Comparison of ENCODE assay signal across 1 cellular context in the genomic region with DNA sequence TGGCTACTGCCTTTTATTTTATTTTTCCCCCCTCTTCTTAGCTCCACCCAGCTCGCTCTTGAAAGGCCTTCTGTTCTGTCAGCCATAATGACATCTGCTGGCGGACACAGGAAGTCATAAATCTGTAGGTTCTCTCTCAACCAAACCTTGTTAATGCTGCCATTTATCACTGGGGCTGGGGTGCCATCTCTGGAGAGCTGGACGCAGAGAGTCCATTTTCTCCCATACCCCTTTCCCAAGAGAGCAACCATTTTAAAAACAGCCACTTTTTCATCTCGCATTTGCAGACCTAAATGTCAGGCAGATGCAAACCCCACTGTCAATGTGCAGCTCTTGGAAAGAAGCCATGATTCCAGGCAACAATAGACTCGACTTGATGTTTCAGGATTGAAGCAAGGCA.
TF ChIP-seq lines count a peak whose summit lies in the region.

No MANE protein-coding gene starts in this region.

TF ChIP-seq in GM23338, 12 proteins besides CTCF, POLR2A, EP300 and RAD21 (continued from another document):
- TF ChIP-seq, protein P1, sequence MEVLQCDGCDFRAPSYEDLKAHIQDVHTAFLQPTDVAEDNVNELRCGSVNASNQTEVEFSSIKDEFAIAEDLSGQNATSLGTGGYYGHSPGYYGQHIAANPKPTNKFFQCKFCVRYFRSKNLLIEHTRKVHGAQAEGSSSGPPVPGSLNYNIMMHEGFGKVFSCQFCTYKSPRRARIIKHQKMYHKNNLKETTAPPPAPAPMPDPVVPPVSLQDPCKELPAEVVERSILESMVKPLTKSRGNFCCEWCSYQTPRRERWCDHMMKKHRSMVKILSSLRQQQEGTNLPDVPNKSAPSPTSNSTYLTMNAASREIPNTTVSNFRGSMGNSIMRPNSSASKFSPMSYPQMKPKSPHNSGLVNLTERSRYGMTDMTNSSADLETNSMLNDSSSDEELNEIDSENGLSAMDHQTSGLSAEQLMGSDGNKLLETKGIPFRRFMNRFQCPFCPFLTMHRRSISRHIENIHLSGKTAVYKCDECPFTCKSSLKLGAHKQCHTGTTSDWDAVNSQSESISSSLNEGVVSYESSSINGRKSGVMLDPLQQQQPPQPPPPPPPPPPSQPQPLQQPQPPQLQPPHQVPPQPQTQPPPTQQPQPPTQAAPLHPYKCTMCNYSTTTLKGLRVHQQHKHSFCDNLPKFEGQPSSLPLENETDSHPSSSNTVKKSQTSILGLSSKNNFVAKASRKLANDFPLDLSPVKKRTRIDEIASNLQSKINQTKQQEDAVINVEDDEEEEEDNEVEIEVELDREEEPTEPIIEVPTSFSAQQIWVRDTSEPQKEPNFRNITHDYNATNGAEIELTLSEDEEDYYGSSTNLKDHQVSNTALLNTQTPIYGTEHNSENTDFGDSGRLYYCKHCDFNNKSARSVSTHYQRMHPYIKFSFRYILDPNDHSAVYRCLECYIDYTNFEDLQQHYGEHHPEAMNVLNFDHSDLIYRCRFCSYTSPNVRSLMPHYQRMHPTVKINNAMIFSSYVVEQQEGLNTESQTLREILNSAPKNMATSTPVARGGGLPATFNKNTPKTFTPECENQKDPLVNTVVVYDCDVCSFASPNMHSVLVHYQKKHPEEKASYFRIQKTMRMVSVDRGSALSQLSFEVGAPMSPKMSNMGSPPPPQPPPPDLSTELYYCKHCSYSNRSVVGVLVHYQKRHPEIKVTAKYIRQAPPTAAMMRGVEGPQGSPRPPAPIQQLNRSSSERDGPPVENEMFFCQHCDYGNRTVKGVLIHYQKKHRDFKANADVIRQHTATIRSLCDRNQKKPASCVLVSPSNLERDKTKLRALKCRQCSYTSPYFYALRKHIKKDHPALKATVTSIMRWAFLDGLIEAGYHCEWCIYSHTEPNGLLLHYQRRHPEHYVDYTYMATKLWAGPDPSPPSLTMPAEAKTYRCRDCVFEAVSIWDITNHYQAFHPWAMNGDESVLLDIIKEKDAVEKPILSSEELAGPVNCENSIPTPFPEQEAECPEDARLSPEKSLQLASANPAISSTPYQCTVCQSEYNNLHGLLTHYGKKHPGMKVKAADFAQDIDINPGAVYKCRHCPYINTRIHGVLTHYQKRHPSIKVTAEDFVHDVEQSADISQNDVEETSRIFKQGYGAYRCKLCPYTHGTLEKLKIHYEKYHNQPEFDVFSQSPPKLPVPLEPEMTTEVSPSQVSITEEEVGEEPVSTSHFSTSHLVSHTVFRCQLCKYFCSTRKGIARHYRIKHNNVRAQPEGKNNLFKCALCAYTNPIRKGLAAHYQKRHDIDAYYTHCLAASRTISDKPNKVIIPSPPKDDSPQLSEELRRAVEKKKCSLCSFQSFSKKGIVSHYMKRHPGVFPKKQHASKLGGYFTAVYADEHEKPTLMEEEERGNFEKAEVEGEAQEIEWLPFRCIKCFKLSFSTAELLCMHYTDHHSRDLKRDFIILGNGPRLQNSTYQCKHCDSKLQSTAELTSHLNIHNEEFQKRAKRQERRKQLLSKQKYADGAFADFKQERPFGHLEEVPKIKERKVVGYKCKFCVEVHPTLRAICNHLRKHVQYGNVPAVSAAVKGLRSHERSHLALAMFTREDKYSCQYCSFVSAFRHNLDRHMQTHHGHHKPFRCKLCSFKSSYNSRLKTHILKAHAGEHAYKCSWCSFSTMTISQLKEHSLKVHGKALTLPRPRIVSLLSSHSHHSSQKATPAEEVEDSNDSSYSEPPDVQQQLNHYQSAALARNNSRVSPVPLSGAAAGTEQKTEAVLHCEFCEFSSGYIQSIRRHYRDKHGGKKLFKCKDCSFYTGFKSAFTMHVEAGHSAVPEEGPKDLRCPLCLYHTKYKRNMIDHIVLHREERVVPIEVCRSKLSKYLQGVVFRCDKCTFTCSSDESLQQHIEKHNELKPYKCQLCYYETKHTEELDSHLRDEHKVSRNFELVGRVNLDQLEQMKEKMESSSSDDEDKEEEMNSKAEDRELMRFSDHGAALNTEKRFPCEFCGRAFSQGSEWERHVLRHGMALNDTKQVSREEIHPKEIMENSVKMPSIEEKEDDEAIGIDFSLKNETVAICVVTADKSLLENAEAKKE (CRISPR knock-in tag; IDR thresholded peaks at IDR 0.05): no peak
- TF ChIP-seq ZNF331 (CRISPR knock-in tag; IDR thresholded peaks at IDR 0.05; ENCODE audit: low read depth) (no peak), STAT1 (IDR thresholded peaks at IDR 0.05; ENCODE audit: unreplicated experiment) (no peak)
